In the genomic region with DNA sequence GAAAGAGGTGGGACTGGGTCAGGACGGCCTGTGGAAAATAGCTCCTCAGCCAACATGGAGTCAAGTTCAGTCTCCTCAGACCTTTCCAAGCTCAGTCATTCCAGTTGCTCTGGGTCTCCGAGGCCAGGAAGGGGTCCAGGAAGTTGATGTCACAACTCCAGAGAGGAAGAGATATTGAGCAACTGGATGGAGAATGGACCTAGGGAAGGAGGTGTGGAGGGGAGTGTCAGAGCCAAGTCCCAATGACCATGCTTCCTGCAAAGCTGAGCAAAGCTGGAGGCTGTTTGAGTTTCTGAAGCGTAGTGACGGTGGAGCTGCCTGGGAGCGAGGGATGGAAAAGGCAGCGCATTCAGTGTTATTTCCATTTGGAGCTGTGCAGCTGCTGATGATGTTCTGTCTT, we compare ENCODE assay signal across 1 cellular context.
TF ChIP-seq lines count a peak whose summit lies in the region.

No MANE protein-coding gene starts in this region.

TF ChIP-seq in WTC11, 78 proteins besides CTCF, POLR2A, EP300 and RAD21 (continued from another document):
- TF ChIP-seq, protein P1, sequence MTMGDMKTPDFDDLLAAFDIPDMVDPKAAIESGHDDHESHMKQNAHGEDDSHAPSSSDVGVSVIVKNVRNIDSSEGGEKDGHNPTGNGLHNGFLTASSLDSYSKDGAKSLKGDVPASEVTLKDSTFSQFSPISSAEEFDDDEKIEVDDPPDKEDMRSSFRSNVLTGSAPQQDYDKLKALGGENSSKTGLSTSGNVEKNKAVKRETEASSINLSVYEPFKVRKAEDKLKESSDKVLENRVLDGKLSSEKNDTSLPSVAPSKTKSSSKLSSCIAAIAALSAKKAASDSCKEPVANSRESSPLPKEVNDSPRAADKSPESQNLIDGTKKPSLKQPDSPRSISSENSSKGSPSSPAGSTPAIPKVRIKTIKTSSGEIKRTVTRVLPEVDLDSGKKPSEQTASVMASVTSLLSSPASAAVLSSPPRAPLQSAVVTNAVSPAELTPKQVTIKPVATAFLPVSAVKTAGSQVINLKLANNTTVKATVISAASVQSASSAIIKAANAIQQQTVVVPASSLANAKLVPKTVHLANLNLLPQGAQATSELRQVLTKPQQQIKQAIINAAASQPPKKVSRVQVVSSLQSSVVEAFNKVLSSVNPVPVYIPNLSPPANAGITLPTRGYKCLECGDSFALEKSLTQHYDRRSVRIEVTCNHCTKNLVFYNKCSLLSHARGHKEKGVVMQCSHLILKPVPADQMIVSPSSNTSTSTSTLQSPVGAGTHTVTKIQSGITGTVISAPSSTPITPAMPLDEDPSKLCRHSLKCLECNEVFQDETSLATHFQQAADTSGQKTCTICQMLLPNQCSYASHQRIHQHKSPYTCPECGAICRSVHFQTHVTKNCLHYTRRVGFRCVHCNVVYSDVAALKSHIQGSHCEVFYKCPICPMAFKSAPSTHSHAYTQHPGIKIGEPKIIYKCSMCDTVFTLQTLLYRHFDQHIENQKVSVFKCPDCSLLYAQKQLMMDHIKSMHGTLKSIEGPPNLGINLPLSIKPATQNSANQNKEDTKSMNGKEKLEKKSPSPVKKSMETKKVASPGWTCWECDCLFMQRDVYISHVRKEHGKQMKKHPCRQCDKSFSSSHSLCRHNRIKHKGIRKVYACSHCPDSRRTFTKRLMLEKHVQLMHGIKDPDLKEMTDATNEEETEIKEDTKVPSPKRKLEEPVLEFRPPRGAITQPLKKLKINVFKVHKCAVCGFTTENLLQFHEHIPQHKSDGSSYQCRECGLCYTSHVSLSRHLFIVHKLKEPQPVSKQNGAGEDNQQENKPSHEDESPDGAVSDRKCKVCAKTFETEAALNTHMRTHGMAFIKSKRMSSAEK (CRISPR knock-in tag; IDR thresholded peaks at IDR 0.05; ENCODE audit: borderline replicate concordance): no peak
- TF ChIP-seq MYBL2 (CRISPR knock-in tag; IDR thresholded peaks at IDR 0.05): no peak
- TF ChIP-seq SMAD3 (CRISPR knock-in tag; IDR thresholded peaks at IDR 0.05; ENCODE audit: borderline replicate concordance): no peak
- TF ChIP-seq RORB (CRISPR knock-in tag; IDR thresholded peaks at IDR 0.05): no peak
- no peak for TF ChIP-seq TEAD1 (CRISPR knock-in tag; IDR thresholded peaks at IDR 0.05)
- no peak for TF ChIP-seq ELF4 (CRISPR knock-in tag; IDR thresholded peaks at IDR 0.05; ENCODE audit: low read depth)
- TF ChIP-seq EMX1 (CRISPR knock-in tag; IDR thresholded peaks at IDR 0.05): no peak
- TF ChIP-seq ESRRA (CRISPR knock-in tag; IDR thresholded peaks at IDR 0.05; ENCODE audit: borderline replicate concordance): no peak
- TF ChIP-seq, protein P2, sequence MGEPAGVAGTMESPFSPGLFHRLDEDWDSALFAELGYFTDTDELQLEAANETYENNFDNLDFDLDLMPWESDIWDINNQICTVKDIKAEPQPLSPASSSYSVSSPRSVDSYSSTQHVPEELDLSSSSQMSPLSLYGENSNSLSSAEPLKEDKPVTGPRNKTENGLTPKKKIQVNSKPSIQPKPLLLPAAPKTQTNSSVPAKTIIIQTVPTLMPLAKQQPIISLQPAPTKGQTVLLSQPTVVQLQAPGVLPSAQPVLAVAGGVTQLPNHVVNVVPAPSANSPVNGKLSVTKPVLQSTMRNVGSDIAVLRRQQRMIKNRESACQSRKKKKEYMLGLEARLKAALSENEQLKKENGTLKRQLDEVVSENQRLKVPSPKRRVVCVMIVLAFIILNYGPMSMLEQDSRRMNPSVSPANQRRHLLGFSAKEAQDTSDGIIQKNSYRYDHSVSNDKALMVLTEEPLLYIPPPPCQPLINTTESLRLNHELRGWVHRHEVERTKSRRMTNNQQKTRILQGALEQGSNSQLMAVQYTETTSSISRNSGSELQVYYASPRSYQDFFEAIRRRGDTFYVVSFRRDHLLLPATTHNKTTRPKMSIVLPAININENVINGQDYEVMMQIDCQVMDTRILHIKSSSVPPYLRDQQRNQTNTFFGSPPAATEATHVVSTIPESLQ (CRISPR knock-in tag; IDR thresholded peaks at IDR 0.05): no peak
- no peak for TF ChIP-seq SOX15 (CRISPR knock-in tag; IDR thresholded peaks at IDR 0.05)
